Comparison of ENCODE assay signal across 1 cellular context in genomic region chr21:20404915-20405314, GRCh38.
TF ChIP-seq lines count a peak whose summit lies in the region.

No MANE protein-coding gene starts in this region.

TF ChIP-seq in GM23338, 12 proteins besides CTCF, POLR2A, EP300 and RAD21 (continued from another document):
- TF ChIP-seq ZNF462 (CRISPR knock-in tag; IDR thresholded peaks at IDR 0.05) = no peak
TF ChIP-seq in GM23338: peak in this region for 0.
